ENCODE assay signal across 8 cellular contexts in the genomic region with DNA sequence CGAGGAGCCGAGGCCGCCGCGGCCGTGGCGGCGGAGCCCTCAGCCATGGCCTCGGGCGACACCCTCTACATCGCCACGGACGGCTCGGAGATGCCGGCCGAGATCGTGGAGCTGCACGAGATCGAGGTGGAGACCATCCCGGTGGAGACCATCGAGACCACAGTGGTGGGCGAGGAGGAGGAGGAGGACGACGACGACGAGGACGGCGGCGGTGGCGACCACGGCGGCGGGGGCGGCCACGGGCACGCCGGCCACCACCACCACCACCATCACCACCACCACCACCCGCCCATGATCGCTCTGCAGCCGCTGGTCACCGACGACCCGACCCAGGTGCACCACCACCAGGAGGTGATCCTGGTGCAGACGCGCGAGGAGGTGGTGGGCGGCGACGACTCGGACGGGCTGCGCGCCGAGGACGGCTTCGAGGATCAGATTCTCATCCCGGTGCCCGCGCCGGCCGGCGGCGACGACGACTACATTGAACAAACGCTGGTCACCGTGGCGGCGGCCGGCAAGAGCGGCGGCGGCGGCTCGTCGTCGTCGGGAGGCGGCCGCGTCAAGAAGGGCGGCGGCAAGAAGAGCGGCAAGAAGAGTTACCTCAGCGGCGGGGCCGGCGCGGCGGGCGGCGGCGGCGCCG.
DNase-seq lines count a peak whose midpoint lies in the region; ATAC-seq and TF ChIP-seq lines count a peak whose summit lies in the region.

No MANE protein-coding gene starts in this region.

- no peaks in the 10 kb centered on the region for H3F3A ChIP-seq in OCI-LY1 (ENCODE audit: insufficient read depth, low read length)

- peak overlapping the region; percentile 96 for H3K4me3 ChIP-seq in GM12875 (ENCODE audit: low read depth, low read length)
- H3K4me3 ChIP-seq in OCI-LY1 (ENCODE audit: low read depth, low read length, poor library complexity, severe bottlenecking): peak overlapping the region; percentile 100
- peak overlapping the region; percentile 86 for H3K4me3 ChIP-seq in astrocyte of the spinal cord (ENCODE audit: low read depth, low read length)

- H3K27me3 ChIP-seq in OCI-LY1 (ENCODE audit: insufficient read depth, low read length) (no peaks in the 10 kb centered on the region), layer of hippocampus (ENCODE audit: control insufficient read depth, insufficient read depth, low read length) (no peaks in the 10 kb centered on the region)

- H3K9me2 ChIP-seq in OCI-LY1 (ENCODE audit: low read depth, low read length): no peaks in the 10 kb centered on the region

- peaks cover 50% of the 10 kb centered on the region for H3K4me1 ChIP-seq in OCI-LY1 (ENCODE audit: insufficient read depth, low read length, severe bottlenecking)

- peak overlapping the region; percentile 97 for H3K9ac ChIP-seq in OCI-LY1 (ENCODE audit: low read length)

- H3K9me3 ChIP-seq in OCI-LY1 (ENCODE audit: low read length): no peaks in the 10 kb centered on the region

- no peak overlapping the region for H2AFZ ChIP-seq in OCI-LY1 (ENCODE audit: low read length)

- no peak for TF ChIP-seq CTCF in GM12875 (IDR thresholded peaks at IDR 0.05; ENCODE audit: borderline replicate concordance, insufficient read depth, low read depth, low read length)
- no peak for TF ChIP-seq CTCF in OCI-LY1 (IDR thresholded peaks at IDR 0.05; ENCODE audit: low read length)
- no peak for TF ChIP-seq CTCF in astrocyte of the spinal cord (IDR thresholded peaks at IDR 0.05; ENCODE audit: low read depth, low read length)

- peaks cover 81% of the 10 kb centered on the region for H3K79me2 ChIP-seq in OCI-LY1 (ENCODE audit: insufficient read depth, low read length)

- H4K20me1 ChIP-seq in OCI-LY1 (ENCODE audit: insufficient read depth, low read length): peaks cover 5% of the 10 kb centered on the region; the same call in 1 of the 2 replicates

- H3K36me3 ChIP-seq in OCI-LY1 (ENCODE audit: insufficient read depth, low read length): peaks cover 51% of the 10 kb centered on the region

- peak overlapping the region; percentile 62 for H3K4me2 ChIP-seq in OCI-LY1 (ENCODE audit: low read length)

- in situ Hi-C loops in astrocyte of the spinal cord (cut with HindIII; ENCODE audit: low sequenced_read_pairs): no loop called here

- H3K27ac ChIP-seq in OCI-LY1 (ENCODE audit: low read depth, low read length, poor library complexity, severe bottlenecking) (peak overlapping the region; percentile 85), layer of hippocampus (ENCODE audit: low read depth, low read length) (peak overlapping the region; percentile 96)

- no peak for DNase-seq in astrocyte of the spinal cord (ENCODE audit: low read depth, low spot score)
- DNase-seq in stimulated activated CD8-positive, alpha-beta memory T cell treated with anti-CD3 and anti-CD28 coated beads, Interleukin-12 subunit alpha, Interleukin-12 subunit beta, amount 100 ng/mL, for 4 hours (ENCODE audit: low read depth): peak; percentile 11
- no peak for DNase-seq in NCI-H2227 (lab: John Stamatoyannopoulos, UW; ENCODE audit: unreplicated experiment)
- no peak for DNase-seq in NCI-H526 treated with DMSO at 0.1 percent for 48 hours (lab: John Stamatoyannopoulos, UW)

- ATAC-seq in GM19463 (IDR thresholded peaks at IDR 0.05; ENCODE audit: unreplicated experiment): no peak
